Comparison of ENCODE assay signal across 18 cellular contexts in genomic region chr4:18209448-18209847, GRCh38.
DNase-seq lines count a peak whose midpoint lies in the region; ATAC-seq and TF ChIP-seq lines count a peak whose summit lies in the region.
"Had no signal": no experiment of that assay in that cellular context is flagged by ENCODE, and none has a peak within 500 bp of the region (broad histone marks: within the 10 kb centered on the region; RNA-seq: fewer than 3 reads in every experiment).

No MANE protein-coding gene starts in this region.

- H3K36me3 ChIP-seq in sigmoid colon: no peaks in the 10 kb centered on the region
- H3K36me3 ChIP-seq: right lobe of liver had no signal

- DNase-seq in sigmoid colon (no peak), NCI-H345 (lab: John Stamatoyannopoulos, UW) (no peak), activated T-cell treated with anti-CD3 and anti-CD28 coated beads for 4 hours (no peak), cerebellar cortex (ENCODE audit: low spot score) (no peak)
- DNase-seq: activated CD4-positive, CD25-positive, alpha-beta regulatory T cell treated with anti-CD3 and anti-CD28 coated beads, Interleukin-2, amount 50 U/mL, for 72 hours; activated CD8-positive, alpha-beta memory T cell treated with anti-CD3 and anti-CD28 coated beads, Interleukin-2, amount 50 U/mL, for 4 hours; effector memory CD8-positive, alpha-beta T cell; NCI-H1417; occipital lobe; right lobe of liver; stimulated activated CD4-positive, alpha-beta T cell treated with anti-CD3 and anti-CD28 coated beads, Interleukin-4, amount 100 ng/mL, for 1 hour; trophoblast cell had no signal

- no peak overlapping the region for H3K27ac ChIP-seq in sigmoid colon
- H3K27ac ChIP-seq: HL-60, KMS-11, right lobe of liver had no signal

- no peaks in the 10 kb centered on the region for H3K27me3 ChIP-seq in sigmoid colon
- H3K27me3 ChIP-seq: right lobe of liver had no signal

- no peaks in the 10 kb centered on the region for H3K4me1 ChIP-seq in sigmoid colon
- H3K4me1 ChIP-seq: right lobe of liver had no signal

- TF ChIP-seq CTCF in sigmoid colon (IDR thresholded peaks at IDR 0.05): no peak

- no peak overlapping the region for H3K4me3 ChIP-seq in sigmoid colon
- H3K4me3 ChIP-seq: right lobe of liver had no signal

- intact Hi-C loops in sigmoid colon (cut with DNase I): no loop called here

- H3K9me3 ChIP-seq in sigmoid colon: no peaks in the 10 kb centered on the region
- H3K9me3 ChIP-seq: right lobe of liver had no signal

- no peak for TF ChIP-seq POLR2A in sigmoid colon (IDR thresholded peaks at IDR 0.05)

- ATAC-seq in GM18520 (IDR thresholded peaks at IDR 0.05; ENCODE audit: unreplicated experiment) (peak; percentile 58), GM21447 (IDR thresholded peaks at IDR 0.05; ENCODE audit: unreplicated experiment) (peak; percentile 70), HG03060 (IDR thresholded peaks at IDR 0.05; ENCODE audit: low read depth, unreplicated experiment) (peak; percentile 54), HG03575 (IDR thresholded peaks at IDR 0.05; ENCODE audit: extremely low read depth, insufficient number of reproducible peaks, low FRiP score, unreplicated experiment) (peak; percentile 62)
- ATAC-seq: effector memory CD8-positive, alpha-beta T cell; right lobe of liver had no signal

- no peak for TF ChIP-seq EP300 in sigmoid colon (IDR thresholded peaks at IDR 0.05)
